Comparison of ENCODE assay signal across 8 cellular contexts in genomic region chr12:79737875-79738718, GRCh38. TPM values are rescaled to one million over a fixed set of nuclear protein-coding genes. Genes with fewer than 3 reads are reported as not detected.
A peak's percentile ranks its signal among the peaks of the same experiment; 100 is the strongest.
DNase-seq lines count a peak whose midpoint lies in the region; ATAC-seq, FAIRE-seq and TF ChIP-seq lines count a peak whose summit lies in the region.

No MANE protein-coding gene starts in this region.

- no peaks in the 10 kb centered on the region for H3K36me3 Mint-ChIP-seq in activated CD8-positive, alpha-beta memory T cell treated with anti-CD3 and anti-CD28 coated beads, Interleukin-2, amount 10 ng/mL, durations not matched to agents 7 days and 5 days
- no peaks in the 10 kb centered on the region for H3K36me3 Mint-ChIP-seq in brain

- FAIRE-seq in urothelium cell line (lab: Jason Lieb, UNC), result no peak

- intact Hi-C loops in left colon (cut with DNase I, micrococcal nuclease), result loop anchor here in 1 of 2 donors (5.0 kb wide), 1 partner anchor 191 kb away; no protein-coding TSS in a partner anchor

- H3K4me1 Mint-ChIP-seq in activated CD8-positive, alpha-beta memory T cell treated with anti-CD3 and anti-CD28 coated beads, Interleukin-2, amount 10 ng/mL, durations not matched to agents 7 days and 5 days, result no peaks in the 10 kb centered on the region
- H3K4me1 Mint-ChIP-seq in brain, result no peaks in the 10 kb centered on the region

- peak; percentile 61 for ATAC-seq in activated CD8-positive, alpha-beta memory T cell treated with anti-CD3 and anti-CD28 coated beads, Interleukin-2, amount 10 ng/mL, durations not matched to agents 7 days and 5 days
- ATAC-seq in GM21447 (IDR thresholded peaks at IDR 0.05; ENCODE audit: unreplicated experiment) (peak; percentile 86), left colon (peak; percentile 86)

- CTCF ChIA-PET in activated CD8-positive, alpha-beta memory T cell treated with anti-CD3 and anti-CD28 coated beads, Interleukin-2, amount 10 ng/mL, durations not matched to agents 7 days and 5 days (lab: Charles Lee), result interaction anchor here (0.7 to 1.3 kb wide), 3 partner anchors 10 to 189 kb away, joined by 3 read pairs; partner anchors contain the start of gene PAWR

- H3K9me3 Mint-ChIP-seq in activated CD8-positive, alpha-beta memory T cell treated with anti-CD3 and anti-CD28 coated beads, Interleukin-2, amount 10 ng/mL, durations not matched to agents 7 days and 5 days (ENCODE audit: low read depth), result no peaks in the 10 kb centered on the region
- no peaks in the 10 kb centered on the region for H3K9me3 Mint-ChIP-seq in brain

- peak; percentile 43 for DNase-seq in activated CD8-positive, alpha-beta memory T cell treated with anti-CD3 and anti-CD28 coated beads, Interleukin-2, amount 10 ng/mL, durations not matched to agents 7 days and 5 days
- DNase-seq in activated CD8-positive, alpha-beta memory T cell treated with anti-CD3 and anti-CD28 coated beads for 24 hours, result no peak
- DNase-seq in HS-5 (ENCODE audit: low read depth) (peak; percentile 44), NCI-H748 (lab: John Stamatoyannopoulos, UW; ENCODE audit: unreplicated experiment) (peak; percentile 86), left colon (peak in 1 of 2 donors; percentile 43), urothelium cell line (ENCODE audit: low spot score) (peak; percentile 43)

- no peak overlapping the region for H3K27ac Mint-ChIP-seq in activated CD8-positive, alpha-beta memory T cell treated with anti-CD3 and anti-CD28 coated beads, Interleukin-2, amount 10 ng/mL, durations not matched to agents 7 days and 5 days
- H3K27ac Mint-ChIP-seq in brain, result no peak overlapping the region

- H3K27me3 Mint-ChIP-seq in activated CD8-positive, alpha-beta memory T cell treated with anti-CD3 and anti-CD28 coated beads, Interleukin-2, amount 10 ng/mL, durations not matched to agents 7 days and 5 days, result peaks cover 10% of the 10 kb centered on the region
- H3K27me3 Mint-ChIP-seq in brain, result peaks cover 6% of the 10 kb centered on the region

- TF ChIP-seq CTCF in brain (conservative IDR thresholded peaks at IDR 0.05), result peak; percentile 76 to 86

- H3K4me3 Mint-ChIP-seq in activated CD8-positive, alpha-beta memory T cell treated with anti-CD3 and anti-CD28 coated beads, Interleukin-2, amount 10 ng/mL, durations not matched to agents 7 days and 5 days, result no peak overlapping the region
- H3K4me3 Mint-ChIP-seq in brain, result no peak overlapping the region

RNA-seq across cellular contexts. Expression of gene PAWR, which starts 47.3 kb away (rescaled TPM):
- total RNA-seq in activated CD8-positive, alpha-beta memory T cell treated with anti-CD3 and anti-CD28 coated beads, Interleukin-2, amount 10 ng/mL, durations not matched to agents 7 days and 5 days, result 1 to 10 TPM; 3.0 to 5.2 TPM
- 5.7 TPM for polyA plus RNA-seq in brain (ENCODE audit: insufficient read depth, low read depth, low replicate concordance)
- 100 to 1,000 TPM; 146 to 151 TPM for total RNA-seq in left colon

Comparison
In these comparisons a context has a peak if more than half of its experiments do, and no peak if none do; other contexts are left out.
1. RNA of gene PAWR, which starts 47.3 kb away (total RNA-seq): 146 to 151 TPM in left colon; 3.0 to 5.2 TPM in activated CD8-positive, alpha-beta memory T cell treated with anti-CD3 and anti-CD28 coated beads, Interleukin-2, amount 10 ng/mL, durations not matched to agents 7 days and 5 days; every median in the first group is over 10 times any median in the second.
2. Peak in every context shown above with its lines, with median percentiles within 50 percentile points of each other: ATAC-seq.